18 cellular contexts compared by ENCODE assay signal in genomic region chr21:23162213-23162946, GRCh38.
A peak's percentile ranks its signal among the peaks of the same experiment; 100 is the strongest.
DNase-seq lines count a peak whose midpoint lies in the region; ATAC-seq, FAIRE-seq and TF ChIP-seq lines count a peak whose summit lies in the region.
"Had no signal": no experiment of that assay in that cellular context is flagged by ENCODE, and none has a peak within 500 bp of the region (broad histone marks: within the 10 kb centered on the region; RNA-seq: fewer than 3 reads in every experiment).

No MANE protein-coding gene starts in this region.

- TF ChIP-seq CTCF in PC-3 (conservative IDR thresholded peaks at IDR 0.05; ENCODE audit: low read depth, low read length) = no peak
- no peak for TF ChIP-seq CTCF in H1 (IDR thresholded peaks at IDR 0.05; ENCODE audit: control extremely low read depth in 1 of 3, insufficient read depth in 1 of 3, low read depth in 1 of 3, low read length in 3 of 3)
- no peak for TF ChIP-seq CTCF in psoas muscle (IDR thresholded peaks at IDR 0.05)

- H3K9ac ChIP-seq in PC-3 (ENCODE audit: low read length) (peak overlapping the region; percentile 57), H1 (replicated peaks in 1 of 4; ENCODE audit: extremely low read depth in 1 of 4, low read depth in 3 of 4, low read length in 3 of 4) (no peak overlapping the region), neuronal stem cell (ENCODE audit: low read depth, low read length, poor library complexity) (no peak overlapping the region)
- H3K9ac ChIP-seq: parathyroid adenoma had no signal

- H3K79me2 ChIP-seq in PC-3 (ENCODE audit: low read length) (no peaks in the 10 kb centered on the region), H1 (ENCODE audit: control insufficient read depth in 1 of 2, insufficient read depth in 2 of 2, low read length in 2 of 2) (no peaks in the 10 kb centered on the region)
- H3K79me2 ChIP-seq: parathyroid adenoma had no signal

- no peaks in the 10 kb centered on the region for H3K79me1 ChIP-seq in H1 (ENCODE audit: low read depth, low read length)
- H3K79me1 ChIP-seq in neuronal stem cell (ENCODE audit: low read depth, low read length) = no peaks in the 10 kb centered on the region

- H3K14ac ChIP-seq in H1 (ENCODE audit: insufficient read length) (no peak overlapping the region), neuronal stem cell (ENCODE audit: low read length) (no peak overlapping the region)

- H3K4me2 ChIP-seq in PC-3 (ENCODE audit: low read length) (peak overlapping the region; percentile 54), H1 (ENCODE audit: insufficient read depth in 1 of 2, low read depth in 2 of 2, low read length in 2 of 2) (no peak overlapping the region), neuronal stem cell (ENCODE audit: insufficient read depth, low read length, poor library complexity, severe bottlenecking) (no peak overlapping the region)

- H2AFZ ChIP-seq in PC-3 (ENCODE audit: low read length) (0 out of 2 replicates have a peak overlapping the region, but pooled peaks have one; percentile 5), H1 (ENCODE audit: low read length) (peak overlapping the region; percentile 6; the same call in 1 of the 2 replicates), neuronal stem cell (ENCODE audit: low read length) (peak overlapping the region; percentile 72)
- H2AFZ ChIP-seq: parathyroid adenoma had no signal

- ATAC-seq in PC-3 (peak; percentile 99), psoas muscle (no peak), left colon (no peak)
- ATAC-seq: activated T-cell treated with anti-CD3 and anti-CD28 coated beads, Interleukin-2, amount 50 U/mL, for 72 hours; CD8-positive, alpha-beta T cell; esophagus mucosa had no signal

- no peak for TF ChIP-seq RAD21 in H1 (IDR thresholded peaks at IDR 0.05 in 1 of 2, conservative IDR thresholded peaks at IDR 0.05 in 1 of 2; ENCODE audit: low read depth in 2 of 2, low read length in 2 of 2)

- no peaks in the 10 kb centered on the region for H3K9me2 ChIP-seq in PC-3 (replicated peaks; ENCODE audit: low read length)

- no peak overlapping the region for H3K4ac ChIP-seq in H1 (replicated peaks; ENCODE audit: insufficient read length, low read depth, low read length)
- H3K4ac ChIP-seq in neuronal stem cell (ENCODE audit: low read length) = no peak overlapping the region

- H3K4me1 ChIP-seq in PC-3 (ENCODE audit: insufficient read depth, low read length) (peaks cover 22% of the 10 kb centered on the region), H1 (replicated peaks in 1 of 4; ENCODE audit: control insufficient read depth in 3 of 4, insufficient read depth in 4 of 4, low read length in 3 of 4) (no peaks in the 10 kb centered on the region), neuronal stem cell (ENCODE audit: control insufficient read depth in 2 of 2, insufficient read depth in 1 of 2, low read depth in 1 of 2, low read length in 2 of 2) (no peaks in the 10 kb centered on the region), psoas muscle (no peaks in the 10 kb centered on the region)
- H3K4me1 ChIP-seq: parathyroid adenoma, spleen, testis had no signal

- H3K23me2 ChIP-seq in H1 (ENCODE audit: low read depth, low read length) = no peaks in the 10 kb centered on the region

- H3K36me3 ChIP-seq in PC-3 (ENCODE audit: low read depth, low read length) (no peaks in the 10 kb centered on the region), H1 (ENCODE audit: control insufficient read depth in 2 of 4, insufficient read depth in 4 of 4, low read length in 3 of 4) (no peaks in the 10 kb centered on the region), neuronal stem cell (replicated peaks in 1 of 2; ENCODE audit: control insufficient read depth in 2 of 2, insufficient read depth in 2 of 2, low read length in 2 of 2) (no peaks in the 10 kb centered on the region), psoas muscle (ENCODE audit: insufficient read depth in 1 of 2, low read depth in 1 of 2) (no peaks in the 10 kb centered on the region)
- H3K36me3 ChIP-seq: spleen had no signal

- DNase-seq in HT1080 (ENCODE audit: low read depth) = peak; percentile 74
- peak; percentile 82 for DNase-seq in PC-3
- no peak for DNase-seq in H1 (ENCODE audit: low read depth in 1 of 2, low spot score in 2 of 2)
- DNase-seq in neuronal stem cell (ENCODE audit: low spot score) = no peak
- no peak for DNase-seq in psoas muscle
- no peak for DNase-seq in left colon
- no peak for DNase-seq in T-helper 1 cell
- no peak for DNase-seq in stimulated activated CD4-positive, alpha-beta T cell treated with anti-CD3 and anti-CD28 coated beads, Interleukin-4, amount 100 ng/mL, for 4 hours
- DNase-seq: activated T-cell treated with anti-CD3 and anti-CD28 coated beads, Interleukin-2, amount 50 U/mL, for 72 hours; CD8-positive, alpha-beta T cell; dorsolateral prefrontal cortex; NCI-H1105 treated with DMSO at 0.1 percent for 48 hours; NCI-H2171; spleen; testis had no signal

- H2AK5ac ChIP-seq in H1 (ENCODE audit: low read depth, low read length) = no peak overlapping the region
- no peak overlapping the region for H2AK5ac ChIP-seq in neuronal stem cell (ENCODE audit: low read depth, low read length)

- H4K8ac ChIP-seq in H1 (ENCODE audit: extremely low read depth, insufficient read depth, low read length) (no peak overlapping the region), neuronal stem cell (ENCODE audit: low read depth, low read length) (no peak overlapping the region)

- BruUV-seq in PC-3 (replicated peaks; lab: Mats Ljungman, UMichigan) = no TSS peak

- 79 to 100% methylated on average over 1 to 4 of the region's 4 CpGs for WGBS in H1 (ENCODE audit: extremely low coverage in 1 of 2, insufficient coverage in 1 of 2, insufficient read length in 1 of 2, insufficient replicate concordance in 2 of 2, low coverage in 1 of 2, low lambda C conversion rate in 2 of 2, missing lambda C conversion rate in 1 of 2), 2 experiments
- 100% methylated on average over 1 of the region's 4 CpGs; no CpG with 5 or more reads in 1 of the 2 donors for WGBS in neuronal stem cell (ENCODE audit: extremely low coverage in 2 of 2, insufficient read length in 2 of 2, insufficient replicate concordance in 1 of 2), 2 donors
- 46 to 52% (median 50%) methylated on average over 4 of the region's 4 CpGs for WGBS in psoas muscle, 3 donors

- no peak overlapping the region for H4K5ac ChIP-seq in H1 (ENCODE audit: insufficient read length, low read depth, low read length)

- no peaks in the 10 kb centered on the region for H3K27me3 ChIP-seq in PC-3 (ENCODE audit: low read length)
- H3K27me3 ChIP-seq in H1 (replicated peaks in 1 of 4; ENCODE audit: control insufficient read depth in 3 of 4, extremely low read depth in 1 of 4, insufficient read depth in 3 of 4, low read length in 3 of 4) = no peaks in the 10 kb centered on the region
- no peaks in the 10 kb centered on the region for H3K27me3 ChIP-seq in neuronal stem cell (ENCODE audit: control insufficient read depth in 3 of 3, insufficient read depth in 3 of 3, low read depth in 1 of 3, low read length in 3 of 3)
- no peaks in the 10 kb centered on the region for H3K27me3 ChIP-seq in psoas muscle (ENCODE audit: insufficient read depth in 3 of 3, low read length in 2 of 3)
- H3K27me3 ChIP-seq: dorsolateral prefrontal cortex, spleen, testis had no signal

- H2BK12ac ChIP-seq in H1 (ENCODE audit: low read depth, low read length) (no peak overlapping the region), neuronal stem cell (ENCODE audit: low read length) (no peak overlapping the region)

- H2BK15ac ChIP-seq in H1 (ENCODE audit: low read length) (no peak overlapping the region), neuronal stem cell (ENCODE audit: low read length) (no peak overlapping the region)

- TF ChIP-seq EP300 in H1 (IDR thresholded peaks at IDR 0.05; ENCODE audit: borderline replicate concordance in 1 of 2, low read depth in 2 of 2, low read length in 2 of 2) = no peak

- no peak overlapping the region for H2BK20ac ChIP-seq in H1 (ENCODE audit: low read length)

- H3K4me3 ChIP-seq in PC-3 (ENCODE audit: low read length) = peak overlapping the region; percentile 7; the same call in 1 of the 2 replicates
- H3K4me3 ChIP-seq in H1 (ENCODE audit: extremely low read depth in 1 of 4, insufficient read depth in 2 of 4, low read depth in 3 of 4, low read length in 4 of 4) = no peak overlapping the region
- H3K4me3 ChIP-seq in neuronal stem cell (ENCODE audit: low read length in 2 of 2) = no peak overlapping the region
- H3K4me3 ChIP-seq in psoas muscle = no peak overlapping the region
- H3K4me3 ChIP-seq: dorsolateral prefrontal cortex, lung, spleen, testis had no signal

- POLR2A ChIA-PET in PC-3 (lab: Charles Lee; ENCODE audit: unreplicated experiment) = interaction anchor here (0.6 to 0.7 kb wide), 4 partner anchors 16 to 675 kb away, joined by 3 to 5 read pairs (median 4); no protein-coding TSS in a partner anchor
- POLR2A ChIA-PET in H1 (lab: Charles Lee; ENCODE audit: partially characterized antibody) = no interaction called here

- H4K20me1 ChIP-seq in PC-3 (ENCODE audit: low read length) (no peaks in the 10 kb centered on the region), H1 (replicated peaks in 1 of 2; ENCODE audit: control insufficient read depth in 1 of 2, insufficient read depth in 2 of 2, low read length in 2 of 2) (no peaks in the 10 kb centered on the region)

- TF ChIP-seq POLR2A in H1 (IDR thresholded peaks at IDR 0.05; ENCODE audit: control extremely low read depth in 1 of 2, low read depth in 2 of 2, low read length in 2 of 2) = no peak

- H3K23ac ChIP-seq in H1 (ENCODE audit: insufficient read length) (no peak overlapping the region), neuronal stem cell (ENCODE audit: low read depth, low read length, poor library complexity) (no peak overlapping the region)

- H4K91ac ChIP-seq in H1 (replicated peaks; ENCODE audit: insufficient read length, low read length) (no peak overlapping the region), neuronal stem cell (ENCODE audit: low read depth, low read length, poor library complexity) (no peak overlapping the region)

- no peak overlapping the region for H3K18ac ChIP-seq in H1 (ENCODE audit: extremely low read depth, low read length)
- no peak overlapping the region for H3K18ac ChIP-seq in neuronal stem cell (ENCODE audit: low read length)

- FAIRE-seq in H1 (lab: Jason Lieb, UNC) = no peak

- intact Hi-C loops in PC-3 (cut with micrococcal nuclease) = loop anchor here (1.0 to 10.0 kb wide), 9 partner anchors 56 to 862 kb away; no protein-coding TSS in a partner anchor
- intact Hi-C loops in psoas muscle (cut with DNase I) = no loop called here
- intact Hi-C loops in left colon (cut with DNase I, micrococcal nuclease) = no loop called here

- H2BK120ac ChIP-seq in H1 (replicated peaks; ENCODE audit: low read depth, low read length) (no peak overlapping the region), neuronal stem cell (ENCODE audit: low read depth, low read length) (no peak overlapping the region)

- H3F3A ChIP-seq in PC-3 (ENCODE audit: low read length, unreplicated experiment) = no peaks in the 10 kb centered on the region

- H3K27ac ChIP-seq in PC-3 (ENCODE audit: low read length) = peak overlapping the region; percentile 94
- no peak overlapping the region for H3K27ac ChIP-seq in H1 (ENCODE audit: low read depth, low read length)
- H3K27ac ChIP-seq in neuronal stem cell (replicated peaks; ENCODE audit: low read length) = no peak overlapping the region
- H3K27ac ChIP-seq in psoas muscle = no peak overlapping the region
- H3K27ac ChIP-seq: dorsolateral prefrontal cortex, parathyroid adenoma, testis had no signal

- H2BK5ac ChIP-seq in H1 (ENCODE audit: low read depth, low read length) (no peak overlapping the region), neuronal stem cell (ENCODE audit: low read length) (no peak overlapping the region)

- CTCF ChIA-PET in PC-3 (lab: Charles Lee) (interaction anchor here (0.5 to 0.6 kb wide), 5 partner anchors 63 to 1376 kb away, joined by 3 to 6 read pairs (median 3); no protein-coding TSS in a partner anchor), H1 (lab: Charles Lee; ENCODE audit: partially characterized antibody) (no interaction called here)

- no peak overlapping the region for H3K56ac ChIP-seq in H1 (replicated peaks; ENCODE audit: insufficient read length, low read depth, low read length)

- no peaks in the 10 kb centered on the region for H3K9me3 ChIP-seq in PC-3 (ENCODE audit: low read length)
- H3K9me3 ChIP-seq in H1 (ENCODE audit: insufficient read depth in 2 of 2, low read depth in 1 of 2, low read length in 1 of 2) = no peaks in the 10 kb centered on the region
- no peaks in the 10 kb centered on the region for H3K9me3 ChIP-seq in neuronal stem cell (replicated peaks in 1 of 2; ENCODE audit: control insufficient read depth in 2 of 2, insufficient read depth in 1 of 2, low read depth in 1 of 2, low read length in 2 of 2)
- H3K9me3 ChIP-seq in psoas muscle = no peaks in the 10 kb centered on the region
- H3K9me3 ChIP-seq: testis had no signal

Comparison
In these comparisons a context has a peak if more than half of its experiments do, and no peak if none do; other contexts are left out.
1. DNase-seq: peak in HT1080 (single experiment) and PC-3 (single experiment); none in H1 (0 of 2), neuronal stem cell (single experiment), psoas muscle (0 of 2), left colon (0 of 2), T-helper 1 cell (0 of 5) and stimulated activated CD4-positive, alpha-beta T cell treated with anti-CD3 and anti-CD28 coated beads, Interleukin-4, amount 100 ng/mL, for 4 hours (0 of 2).
2. H2AFZ ChIP-seq: peak in every context shown above with its lines; median percentile 72 in neuronal stem cell; 6 in H1; 5 in PC-3.